Comparison of ENCODE assay signal across 25 cellular contexts in genomic region chr6:108806669-108807068, GRCh38.
"Had no signal": no experiment of that assay in that cellular context is flagged by ENCODE, and none has a peak within 500 bp of the region (broad histone marks: within the 10 kb centered on the region; RNA-seq: fewer than 3 reads in every experiment).

No MANE protein-coding gene starts in this region.

- H3K27ac ChIP-seq: cardiac muscle cell, PC-9 had no signal

- H3K27me3 ChIP-seq: cardiac muscle cell had no signal

- H3K4me3 Mint-ChIP-seq: activated B cell treated with CpG ODN at 0.5 μM for 24 hours; activated CD4-positive, alpha-beta memory T cell treated with anti-CD3 and anti-CD28 coated beads, Interleukin-2, amount 10 ng/mL, durations not matched to agents 7 days and 5 days; activated naive CD4-positive, alpha-beta T cell treated with anti-CD3 and anti-CD28 coated beads for 36 hours; activated naive CD8-positive, alpha-beta T cell; activated T-helper 17 cell treated with anti-CD3 and anti-CD28 coated beads, Interleukin-2, amount 50 U/mL, for 72 hours; brain; T-cell had no signal

- ATAC-seq: activated T-helper 17 cell treated with anti-CD3 and anti-CD28 coated beads, Interleukin-2, amount 50 U/mL, for 72 hours; T-cell had no signal

- H3K36me3 Mint-ChIP-seq: activated naive CD8-positive, alpha-beta T cell; brain; T-cell had no signal

- H3K4me2 ChIP-seq: PC-9 had no signal

- DNase-seq: activated B cell treated with CpG ODN at 0.5 μM for 24 hours; activated CD4-positive, alpha-beta memory T cell treated with anti-CD3 and anti-CD28 coated beads, Interleukin-2, amount 10 ng/mL, durations not matched to agents 7 days and 5 days; activated CD4-positive, alpha-beta T cell treated with anti-CD3 and anti-CD28 coated beads for 1 hour; activated CD4-positive, alpha-beta T cell treated with anti-CD3 and anti-CD28 coated beads, Interleukin-2, amount 50 U/mL, for 1 hour; activated gamma-delta T cell; activated naive CD4-positive, alpha-beta T cell treated with anti-CD3 and anti-CD28 coated beads for 36 hours; activated T-cell treated with anti-CD3 and anti-CD28 coated beads for 4 hours; activated T-cell treated with anti-CD3 and anti-CD28 coated beads, Interleukin-2, amount 50 U/mL, for 48 hours; amygdala; KG1; NCI-H1092; NCI-H1417; NCI-H2029; NCI-H2107; NCI-H345; NCI-H510A treated with DMSO at 0.1 percent for 48 hours; SIG-M5; T-cell; T-helper 2 cell; T1000 had no signal

- H3K4me1 Mint-ChIP-seq: activated T-helper 17 cell treated with anti-CD3 and anti-CD28 coated beads, Interleukin-2, amount 50 U/mL, for 72 hours had no signal

- H3K27me3 Mint-ChIP-seq: activated B cell treated with CpG ODN at 0.5 μM for 24 hours; activated naive CD8-positive, alpha-beta T cell; activated T-helper 17 cell treated with anti-CD3 and anti-CD28 coated beads, Interleukin-2, amount 50 U/mL, for 72 hours; brain; T-cell had no signal

- H3K4me3 ChIP-seq: cardiac muscle cell, PC-9 had no signal

- H3K27ac Mint-ChIP-seq: activated B cell treated with CpG ODN at 0.5 μM for 24 hours; activated CD4-positive, alpha-beta memory T cell treated with anti-CD3 and anti-CD28 coated beads, Interleukin-2, amount 10 ng/mL, durations not matched to agents 7 days and 5 days; activated naive CD4-positive, alpha-beta T cell treated with anti-CD3 and anti-CD28 coated beads for 36 hours; activated naive CD8-positive, alpha-beta T cell; T-cell had no signal

- H3K9me3 Mint-ChIP-seq: activated B cell treated with CpG ODN at 0.5 μM for 24 hours; activated CD4-positive, alpha-beta memory T cell treated with anti-CD3 and anti-CD28 coated beads, Interleukin-2, amount 10 ng/mL, durations not matched to agents 7 days and 5 days; activated naive CD4-positive, alpha-beta T cell treated with anti-CD3 and anti-CD28 coated beads for 36 hours; activated T-helper 17 cell treated with anti-CD3 and anti-CD28 coated beads, Interleukin-2, amount 50 U/mL, for 72 hours; brain; T-cell had no signal

- H3K36me3 ChIP-seq: cardiac muscle cell had no signal
